1 cellular context compared by ENCODE assay signal in genomic region chr9:95605087-95605486, GRCh38.
TF ChIP-seq lines count a peak whose summit lies in the region.

No MANE protein-coding gene starts in this region.

TF ChIP-seq in GM23338, 12 proteins besides CTCF, POLR2A, EP300 and RAD21 (continued from another document):
- no peak for TF ChIP-seq ZNF462 (CRISPR knock-in tag; IDR thresholded peaks at IDR 0.05)
